Comparison of ENCODE assay signal across 16 cellular contexts in the genomic region with DNA sequence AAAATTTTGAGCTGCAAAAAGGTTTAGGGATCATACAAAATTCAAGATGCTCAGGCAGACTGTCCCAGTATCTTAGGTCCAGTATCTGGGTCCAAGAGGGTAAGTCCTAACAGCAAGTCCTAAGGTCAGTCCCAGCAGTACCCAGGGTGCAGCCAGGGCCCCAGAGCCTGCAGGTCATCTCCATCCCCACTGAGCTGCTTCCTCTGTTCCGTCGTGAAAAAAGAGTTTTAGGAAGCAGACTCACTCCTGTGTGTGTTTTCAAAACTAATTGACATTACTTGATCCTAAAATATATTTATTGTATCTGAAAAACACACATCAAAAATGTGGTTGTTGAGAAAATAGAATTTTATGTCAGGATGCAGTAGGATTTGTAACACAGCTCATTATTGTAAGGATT.
DNase-seq lines count a peak whose midpoint lies in the region; ATAC-seq and TF ChIP-seq lines count a peak whose summit lies in the region.
"Had no signal": no experiment of that assay in that cellular context is flagged by ENCODE, and none has a peak within 500 bp of the region (broad histone marks: within the 10 kb centered on the region; RNA-seq: fewer than 3 reads in every experiment).

No MANE protein-coding gene starts in this region.

- H3K4me1 Mint-ChIP-seq in H9, result no peaks in the 10 kb centered on the region
- H3K4me1 Mint-ChIP-seq in chondrocyte (ENCODE audit: low read depth), result peaks cover 50% of the 10 kb centered on the region
- peaks cover 22% of the 10 kb centered on the region for H3K4me1 Mint-ChIP-seq in glutamatergic neuron (ENCODE audit: low read depth, unreplicated experiment)
- H3K4me1 Mint-ChIP-seq: B cell had no signal

- no peaks in the 10 kb centered on the region; a peak in 1 of 7 replicates for H3K36me3 Mint-ChIP-seq in H9 (ENCODE audit: insufficient read depth in 1 of 3, low read depth in 3 of 3)
- peaks cover 4% of the 10 kb centered on the region for H3K36me3 Mint-ChIP-seq in chondrocyte (ENCODE audit: low read depth)
- peaks cover 8% of the 10 kb centered on the region for H3K36me3 Mint-ChIP-seq in glutamatergic neuron (ENCODE audit: unreplicated experiment)
- H3K36me3 Mint-ChIP-seq: CD8-positive, alpha-beta T cell had no signal

- H3K79me1 ChIP-seq in H9 (ENCODE audit: insufficient read depth, low read depth, low read length, poor library complexity, severe bottlenecking), result no peaks in the 10 kb centered on the region

- no peaks in the 10 kb centered on the region for H3K9me3 ChIP-seq in H9 (ENCODE audit: control insufficient read depth, low read depth, low read length)

- H4K20me1 ChIP-seq in H9 (ENCODE audit: control insufficient read depth, insufficient read depth, insufficient read length), result no peaks in the 10 kb centered on the region
- H4K20me1 ChIP-seq: BLaER1 treated with 17β-estradiol and CSF1 and Interleukin-3, amounts not matched to agents 10 nM and 100 nM had no signal

- H3K27me3 ChIP-seq in H9 (ENCODE audit: insufficient read depth, low read length), result no peaks in the 10 kb centered on the region
- H3K27me3 ChIP-seq: BLaER1 treated with 17β-estradiol and CSF1 and Interleukin-3, amounts not matched to agents 10 nM and 100 nM had no signal

- H3K4me3 Mint-ChIP-seq in H9 (no peak overlapping the region), chondrocyte (ENCODE audit: unreplicated experiment) (no peak overlapping the region), glutamatergic neuron (ENCODE audit: unreplicated experiment) (no peak overlapping the region)
- H3K4me3 Mint-ChIP-seq: B cell; CD4-positive, alpha-beta T cell; CD8-positive, alpha-beta T cell had no signal

- H3K9me3 Mint-ChIP-seq in H9 (peaks cover 0 to 2% of the 10 kb centered on the region in 2 experiments; a peak in 2 of 5 replicates), chondrocyte (ENCODE audit: low read depth) (peaks cover 12% of the 10 kb centered on the region), glutamatergic neuron (ENCODE audit: unreplicated experiment) (peaks cover 7% of the 10 kb centered on the region)

- peak overlapping the region; percentile 36 for H3K23ac ChIP-seq in H9 (ENCODE audit: insufficient read length, low read depth, low read length)

- H2BK120ac ChIP-seq in H9 (ENCODE audit: low read depth, low read length, poor library complexity, severe bottlenecking), result no peak overlapping the region

- no peak overlapping the region for H3T11ph ChIP-seq in H9 (ENCODE audit: low read length)

- no peaks in the 10 kb centered on the region for H3K4me1 ChIP-seq in H9 (ENCODE audit: insufficient read depth, low read length)
- H3K4me1 ChIP-seq: A549, Caco-2 had no signal

- H4K5ac ChIP-seq in H9 (ENCODE audit: insufficient read length, low read depth, low read length), result no peak overlapping the region

- H3K23me2 ChIP-seq in H9 (ENCODE audit: insufficient read length, low read depth, low read length, poor library complexity, severe bottlenecking), result no peaks in the 10 kb centered on the region

- no peak overlapping the region for H4K8ac ChIP-seq in H9 (replicated peaks; ENCODE audit: insufficient read length, low read depth, low read length)

- DNase-seq in H9 (no peak), chondrocyte (ENCODE audit: low spot score) (no peak), glutamatergic neuron (no peak), 8988T (no peak)
- DNase-seq: AML-193; Caco-2; Calu3; CD4-positive, alpha-beta T cell; CD8-positive, alpha-beta T cell; DMS79 treated with DMSO at 0.1 percent for 48 hours; GF-D8 had no signal

- TF ChIP-seq CTCF in H9 (conservative IDR thresholded peaks at IDR 0.05) (no peak), chondrocyte (IDR thresholded peaks at IDR 0.05) (no peak), glutamatergic neuron (IDR thresholded peaks at IDR 0.05; ENCODE audit: partially characterized antibody, unreplicated experiment) (no peak)

- no peak overlapping the region for H3K14ac ChIP-seq in H9 (ENCODE audit: insufficient read depth, low read length)

- H2AFZ ChIP-seq in H9 (ENCODE audit: low read length), result no peak overlapping the region

- no peak overlapping the region for H2BK20ac ChIP-seq in H9 (ENCODE audit: low read depth, low read length, poor library complexity, severe bottlenecking)

- no peak for ATAC-seq in HG03045 (IDR thresholded peaks at IDR 0.05; ENCODE audit: unreplicated experiment)
- ATAC-seq: CD8-positive, alpha-beta T cell had no signal

- H3K4me2 ChIP-seq in H9 (ENCODE audit: insufficient read depth, insufficient read length, low read length), result no peak overlapping the region
- H3K4me2 ChIP-seq: A549 had no signal

- no peak overlapping the region for H3K56ac ChIP-seq in H9 (ENCODE audit: insufficient read length, low read depth, low read length)

- no peaks in the 10 kb centered on the region for H3K79me2 ChIP-seq in H9 (ENCODE audit: insufficient read depth, low read length)

- H3K27me3 Mint-ChIP-seq in H9 (ENCODE audit: low read depth) (peaks cover 8% of the 10 kb centered on the region), chondrocyte (ENCODE audit: low read depth) (no peaks in the 10 kb centered on the region), glutamatergic neuron (ENCODE audit: unreplicated experiment) (peaks cover 9% of the 10 kb centered on the region)

- H2BK12ac ChIP-seq in H9 (ENCODE audit: insufficient read length, low read depth, low read length), result no peak overlapping the region

- no CpG with 5 or more reads among the region's 2 CpGs for WGBS in H9 (ENCODE audit: extremely low coverage, insufficient read length, low lambda C conversion rate)

- H3K27ac Mint-ChIP-seq in H9, result no peak overlapping the region
- peak overlapping the region; percentile 47 for H3K27ac Mint-ChIP-seq in chondrocyte (ENCODE audit: unreplicated experiment)
- peak overlapping the region; percentile 91 for H3K27ac Mint-ChIP-seq in glutamatergic neuron (ENCODE audit: unreplicated experiment)
- H3K27ac Mint-ChIP-seq: B cell; CD4-positive, alpha-beta T cell; CD8-positive, alpha-beta T cell had no signal

- H2AK5ac ChIP-seq in H9 (ENCODE audit: insufficient read length, low read length), result no peak overlapping the region

- H3K27ac ChIP-seq in H9 (ENCODE audit: insufficient read length, low read depth, low read length), result no peak overlapping the region
- H3K27ac ChIP-seq: A549; BLaER1 treated with 17β-estradiol and CSF1 and Interleukin-3, amounts not matched to agents 10 nM and 100 nM; C4-2B had no signal

- no peak overlapping the region for H3K4ac ChIP-seq in H9 (ENCODE audit: low read depth, low read length)

- no peak overlapping the region for H4K91ac ChIP-seq in H9 (ENCODE audit: insufficient read length, low read depth, low read length)

- no peak overlapping the region for H2BK15ac ChIP-seq in H9 (ENCODE audit: low read depth, low read length)

- no peak overlapping the region for H3K9ac ChIP-seq in H9 (ENCODE audit: extremely low read depth, insufficient read length, low read length)
- H3K9ac ChIP-seq: BLaER1 treated with 17β-estradiol and CSF1 and Interleukin-3, amounts not matched to agents 10 nM and 100 nM had no signal

- H3K18ac ChIP-seq in H9 (ENCODE audit: insufficient read length, low read depth, low read length), result no peak overlapping the region

- H2BK5ac ChIP-seq in H9 (ENCODE audit: insufficient read length, low read length), result no peak overlapping the region

Comparison
In these comparisons a context has a peak if more than half of its experiments do, and no peak if none do; other contexts are left out.
1. H3K27ac Mint-ChIP-seq: peak in chondrocyte (single experiment) and glutamatergic neuron (single experiment); none in H9 (0 of 3).